1 cellular context compared by ENCODE assay signal in genomic region chr10:32015386-32015785, GRCh38.
TF ChIP-seq lines count a peak whose summit lies in the region.

No MANE protein-coding gene starts in this region.

TF ChIP-seq in K562, 482 proteins besides CTCF, POLR2A, EP300 and RAD21 (continued from another document):
- TF ChIP-seq MGA (IDR thresholded peaks at IDR 0.05) = no peak
- no peak for TF ChIP-seq DMBX1 (CRISPR knock-in tag; IDR thresholded peaks at IDR 0.05; ENCODE audit: borderline replicate concordance)
- TF ChIP-seq MAZ (CRISPR knock-in tag; conservative IDR thresholded peaks at IDR 0.05 in 1 of 2, IDR thresholded peaks at IDR 0.05 in 1 of 2) = no peak
- no peak for TF ChIP-seq RREB1 (CRISPR knock-in tag; IDR thresholded peaks at IDR 0.05)
- TF ChIP-seq ARHGAP35 (IDR thresholded peaks at IDR 0.05; ENCODE audit: partially characterized antibody) = no peak
- TF ChIP-seq CTCFL (IDR thresholded peaks at IDR 0.05; ENCODE audit: borderline replicate concordance, insufficient read depth, low read depth, low read length, poor library complexity, severe bottlenecking) = no peak
- TF ChIP-seq RERE (CRISPR knock-in tag; IDR thresholded peaks at IDR 0.05; ENCODE audit: borderline replicate concordance) = no peak
- TF ChIP-seq SMARCA5 (IDR thresholded peaks at IDR 0.05) = no peak
- TF ChIP-seq BRD4 (IDR thresholded peaks at IDR 0.05) = no peak
- TF ChIP-seq BRF1 (IDR thresholded peaks at IDR 0.05; ENCODE audit: borderline replicate concordance, extremely low read depth, insufficient read length) = no peak
- no peak for TF ChIP-seq ZNF644 (tag; IDR thresholded peaks at IDR 0.05; ENCODE audit: low read depth)
- no peak for TF ChIP-seq BRCA1 (IDR thresholded peaks at IDR 0.05)
- TF ChIP-seq BRCA1 (CRISPR knock-in tag; IDR thresholded peaks at IDR 0.05) = no peak
- no peak for TF ChIP-seq THRA (IDR thresholded peaks at IDR 0.05)
- TF ChIP-seq RBM17 (IDR thresholded peaks at IDR 0.05; ENCODE audit: borderline replicate concordance, low read depth, low read length) = no peak
- no peak for TF ChIP-seq TAL1 (IDR thresholded peaks at IDR 0.05)
- TF ChIP-seq FOSL1 (tag; conservative IDR thresholded peaks at IDR 0.05) = no peak
